ENCODE assay signal across 8 cellular contexts in the genomic region with DNA sequence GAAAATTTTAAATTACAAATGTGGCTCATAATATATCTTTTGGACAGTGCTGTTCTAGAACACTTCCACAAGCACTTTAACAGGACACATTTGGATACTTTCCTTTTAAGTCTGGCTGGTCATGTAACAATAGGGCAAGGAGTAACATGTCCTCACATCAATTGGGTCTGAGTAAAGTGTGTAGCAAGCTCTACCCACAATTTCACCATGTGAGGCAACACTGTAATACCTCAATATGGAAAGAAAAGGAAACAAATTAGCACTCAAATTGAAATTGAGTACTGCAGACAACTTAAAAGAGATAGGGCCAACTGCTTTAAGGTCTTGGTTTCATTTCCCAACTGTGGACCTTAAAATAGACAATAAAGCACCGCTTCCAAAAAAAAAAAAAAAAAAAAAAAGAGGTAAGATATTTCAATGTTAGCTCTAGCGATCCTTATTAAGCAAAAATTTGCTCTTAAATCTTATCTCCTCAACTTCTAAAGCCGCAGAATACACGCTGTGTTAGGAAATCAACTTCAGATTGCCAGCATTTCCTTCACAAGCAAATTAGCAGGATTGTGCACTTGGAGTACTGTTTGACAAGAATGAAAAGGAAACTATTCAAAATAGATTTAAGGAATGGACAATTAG. TPM values are rescaled to one million over a fixed set of nuclear protein-coding genes. Genes with fewer than 3 reads are reported as not detected.
DNase-seq lines count a peak whose midpoint lies in the region; ATAC-seq and TF ChIP-seq lines count a peak whose summit lies in the region.

No MANE protein-coding gene starts in this region.

- peaks cover 16% of the 10 kb centered on the region for H3K4me1 Mint-ChIP-seq in progenitor cell of endocrine pancreas (ENCODE audit: low read depth)

- peak overlapping the region; percentile 83 for H3K27ac Mint-ChIP-seq in progenitor cell of endocrine pancreas

- H3K4me1 ChIP-seq in RWPE2 (ENCODE audit: insufficient read depth, poor library complexity, severe bottlenecking): peaks cover 6% of the 10 kb centered on the region

- ATAC-seq in GM18858 (IDR thresholded peaks at IDR 0.05; ENCODE audit: unreplicated experiment) (peak; percentile 32), RWPE2 (ENCODE audit: low read depth) (peak; percentile 44; the same call in 2 of the 3 replicates), esophagus mucosa (peak; percentile 31)

- DNase-seq in ACHN: peak; percentile 16
- DNase-seq in RWPE2 (ENCODE audit: low spot score): no peak
- no peak for DNase-seq in progenitor cell of endocrine pancreas (ENCODE audit: low spot score, unreplicated experiment)
- no peak for DNase-seq in globus pallidus (ENCODE audit: low spot score)
- no peak for DNase-seq in stimulated activated CD4-positive, alpha-beta T cell treated with anti-CD3 and anti-CD28 coated beads, Interleukin-2, amount 100 ng/mL, for 24 hours
- no peak for DNase-seq in mucosa of gallbladder (ENCODE audit: low spot score)

- H3K4me3 Mint-ChIP-seq in progenitor cell of endocrine pancreas (ENCODE audit: low read depth): peak overlapping the region; percentile 87

- peak overlapping the region; percentile 60 for H3K27ac ChIP-seq in RWPE2 (ENCODE audit: poor library complexity, severe bottlenecking)

- TF ChIP-seq CTCF in RWPE2 (IDR thresholded peaks at IDR 0.05; ENCODE audit: poor library complexity, severe bottlenecking) (no peak), progenitor cell of endocrine pancreas (IDR thresholded peaks at IDR 0.05; ENCODE audit: unreplicated experiment) (no peak)

- H3K9me3 Mint-ChIP-seq in progenitor cell of endocrine pancreas (ENCODE audit: low read depth): peaks cover 7% of the 10 kb centered on the region

- H3K36me3 ChIP-seq in RWPE2 (ENCODE audit: low read depth): no peaks in the 10 kb centered on the region

- no peaks in the 10 kb centered on the region for H3K36me3 Mint-ChIP-seq in progenitor cell of endocrine pancreas (ENCODE audit: insufficient read depth)

- peak overlapping the region; percentile 66 for H3K4me3 ChIP-seq in RWPE2 (ENCODE audit: severe bottlenecking)

- in situ Hi-C loops in ACHN (cut with HindIII; ENCODE audit: low pct_ligation_motif_present, low pct_unique_long_range_greater_than_20kb, low sequenced_read_pairs): no loop called here

- no peaks in the 10 kb centered on the region for H3K27me3 ChIP-seq in RWPE2 (ENCODE audit: insufficient read depth, poor library complexity, severe bottlenecking)

- H3K27me3 Mint-ChIP-seq in progenitor cell of endocrine pancreas: no peaks in the 10 kb centered on the region

- H3K9me3 ChIP-seq in RWPE2 (ENCODE audit: severe bottlenecking): no peaks in the 10 kb centered on the region

RNA-seq across cellular contexts. Expression of a gene that starts 1.7 kb away (rescaled TPM):
- total RNA-seq in esophagus mucosa: 56.3 TPM
- 68.3 and 81.9 TPM in 2 replicates for total RNA-seq in progenitor cell of endocrine pancreas
- 56.1 TPM for total RNA-seq in mucosa of gallbladder
